Comparison of ENCODE assay signal across 21 cellular contexts in the genomic region with DNA sequence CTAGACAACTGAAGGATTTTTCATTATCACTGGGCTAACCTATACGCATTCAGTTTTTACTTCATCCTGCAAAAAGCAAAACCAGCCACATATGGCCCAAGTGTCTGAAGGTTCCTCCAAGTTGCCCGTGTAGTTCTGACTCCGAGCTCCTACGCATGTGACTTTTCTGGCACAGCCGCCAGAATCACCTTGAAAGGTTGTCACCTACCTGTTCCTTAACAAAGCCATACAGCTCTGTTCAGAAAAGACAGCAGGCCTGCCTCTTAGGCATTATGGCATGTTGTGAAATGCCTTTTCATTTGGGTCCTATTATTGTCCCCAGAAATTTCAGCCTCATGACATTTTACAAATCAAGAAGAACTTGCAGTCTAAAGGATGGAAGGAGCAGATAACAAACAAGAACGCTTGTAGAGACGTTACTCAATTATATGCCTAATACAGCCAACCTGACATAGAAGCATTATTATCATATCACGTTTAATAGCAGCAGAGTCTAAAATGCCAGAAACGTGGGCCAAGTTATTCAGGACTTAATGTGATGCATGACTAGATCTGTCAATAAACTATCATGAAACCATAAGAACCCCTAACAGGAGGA.
"Had no signal": no experiment of that assay in that cellular context is flagged by ENCODE, and none has a peak within 500 bp of the region (broad histone marks: within the 10 kb centered on the region; RNA-seq: fewer than 3 reads in every experiment).

No MANE protein-coding gene starts in this region.

- ATAC-seq: activated naive CD8-positive, alpha-beta T cell treated with anti-CD3 and anti-CD28 coated beads, Interleukin-2, amount 50 U/mL, for 24 hours; mucosa of descending colon; natural killer cell; upper lobe of right lung had no signal

- H3K27ac ChIP-seq: coronary artery, right atrium auricular region, upper lobe of right lung had no signal

- H3K4me1 ChIP-seq: right atrium auricular region had no signal

- H3K27ac Mint-ChIP-seq: activated naive CD4-positive, alpha-beta T cell treated with anti-CD3 and anti-CD28 coated beads, Interleukin-2, amount 10 ng/mL, durations not matched to agents 7 days and 5 days; activated naive CD8-positive, alpha-beta T cell treated with anti-CD3 and anti-CD28 coated beads, Interleukin-2, amount 50 U/mL, for 24 hours; natural killer cell; stimulated activated naive CD8-positive, alpha-beta T cell treated with anti-CD3 and anti-CD28 coated beads, Interleukin-15, Interleukin-2, amounts not matched to agents 100 ng/mL and 50 ng/mL, for 24 hours had no signal

- H3K36me3 Mint-ChIP-seq: activated naive CD4-positive, alpha-beta T cell treated with anti-CD3 and anti-CD28 coated beads, Interleukin-2, amount 10 ng/mL, durations not matched to agents 7 days and 5 days; natural killer cell had no signal

- H3K27me3 Mint-ChIP-seq: activated naive CD4-positive, alpha-beta T cell treated with anti-CD3 and anti-CD28 coated beads, Interleukin-2, amount 10 ng/mL, durations not matched to agents 7 days and 5 days; activated naive CD8-positive, alpha-beta T cell treated with anti-CD3 and anti-CD28 coated beads, Interleukin-2, amount 50 U/mL, for 24 hours; central memory CD8-positive, alpha-beta T cell; stimulated activated naive CD8-positive, alpha-beta T cell treated with anti-CD3 and anti-CD28 coated beads, Interleukin-15, Interleukin-2, amounts not matched to agents 100 ng/mL and 50 ng/mL, for 24 hours had no signal

- H3K36me3 ChIP-seq: esophagus squamous epithelium, right atrium auricular region, upper lobe of right lung had no signal

- H3K4me1 Mint-ChIP-seq: central memory CD8-positive, alpha-beta T cell; natural killer cell had no signal

- FAIRE-seq: endothelial cell of umbilical vein had no signal

- H3K9me3 Mint-ChIP-seq: activated naive CD4-positive, alpha-beta T cell treated with anti-CD3 and anti-CD28 coated beads, Interleukin-2, amount 10 ng/mL, durations not matched to agents 7 days and 5 days; activated naive CD8-positive, alpha-beta T cell treated with anti-CD3 and anti-CD28 coated beads, Interleukin-2, amount 50 U/mL, for 24 hours; central memory CD8-positive, alpha-beta T cell; natural killer cell; stimulated activated naive CD8-positive, alpha-beta T cell treated with anti-CD3 and anti-CD28 coated beads, Interleukin-15, Interleukin-2, amounts not matched to agents 100 ng/mL and 50 ng/mL, for 24 hours had no signal

- H3K9me3 ChIP-seq: esophagus squamous epithelium, mucosa of descending colon, right atrium auricular region, upper lobe of right lung had no signal

- H3K27me3 ChIP-seq: esophagus squamous epithelium, right atrium auricular region, upper lobe of right lung had no signal

- H3K4me3 ChIP-seq: coronary artery, esophagus squamous epithelium, mucosa of descending colon, right atrium auricular region, upper lobe of right lung had no signal

- DNase-seq: activated CD4-positive, CD25-positive, alpha-beta regulatory T cell treated with anti-CD3 and anti-CD28 coated beads, Interleukin-2, amount 50 U/mL, for 72 hours; activated CD8-positive, alpha-beta memory T cell treated with anti-CD3 and anti-CD28 coated beads for 24 hours; activated CD8-positive, alpha-beta memory T cell treated with anti-CD3 and anti-CD28 coated beads, Interleukin-2, amount 50 U/mL, for 48 hours; activated effector memory CD4-positive, alpha-beta T cell treated with Interleukin-2 at 50 U/mL for 16 hours; activated naive CD4-positive, alpha-beta T cell treated with anti-CD3 and anti-CD28 coated beads, Interleukin-2, amount 10 ng/mL, durations not matched to agents 7 days and 5 days; activated naive CD8-positive, alpha-beta T cell treated with anti-CD3 and anti-CD28 coated beads, Interleukin-2, amount 50 U/mL, for 24 hours; activated T-cell treated with anti-CD3 and anti-CD28 coated beads, Interleukin-2, amount 50 U/mL, for 48 hours; aorta; effector CD8-positive, alpha-beta T cell; esophagus squamous epithelium; mesenchymal stem cell; natural killer cell; posterior cingulate gyrus; T1000; upper lobe of right lung had no signal

- H3K4me3 Mint-ChIP-seq: activated naive CD4-positive, alpha-beta T cell treated with anti-CD3 and anti-CD28 coated beads, Interleukin-2, amount 10 ng/mL, durations not matched to agents 7 days and 5 days; activated naive CD8-positive, alpha-beta T cell treated with anti-CD3 and anti-CD28 coated beads, Interleukin-2, amount 50 U/mL, for 24 hours; central memory CD8-positive, alpha-beta T cell; natural killer cell; stimulated activated naive CD8-positive, alpha-beta T cell treated with anti-CD3 and anti-CD28 coated beads, Interleukin-15, Interleukin-2, amounts not matched to agents 100 ng/mL and 50 ng/mL, for 24 hours had no signal
